2 cellular contexts compared by ENCODE assay signal in genomic region chr4:82431026-82431745, GRCh38.
TF ChIP-seq lines count a peak whose summit lies in the region.

No MANE protein-coding gene starts in this region.

TF ChIP-seq in Ishikawa, 13 proteins besides CTCF, POLR2A, EP300 and RAD21:
- TF ChIP-seq CEBPB (IDR thresholded peaks at IDR 0.05) = no peak
- TF ChIP-seq REST (IDR thresholded peaks at IDR 0.05; ENCODE audit: low read depth) = no peak
- no peak for TF ChIP-seq YY1 (IDR thresholded peaks at IDR 0.05; ENCODE audit: low read depth)
- TF ChIP-seq FOXM1 (IDR thresholded peaks at IDR 0.05; ENCODE audit: borderline replicate concordance, low read depth) = no peak
- no peak for TF ChIP-seq ZBTB7A (IDR thresholded peaks at IDR 0.05; ENCODE audit: low read depth)
- 0 out of 2 replicates have a peak, but pooled peaks have one; percentile 6 for TF ChIP-seq TEAD4 (IDR thresholded peaks at IDR 0.05)
- TF ChIP-seq TCF12 (IDR thresholded peaks at IDR 0.05; ENCODE audit: low read depth) = no peak; the same call in 1 of the 2 replicates
- TF ChIP-seq EGR1 (IDR thresholded peaks at IDR 0.05) = no peak
- no peak for TF ChIP-seq CREB1 (IDR thresholded peaks at IDR 0.05; ENCODE audit: low read depth)
- TF ChIP-seq TAF1 (IDR thresholded peaks at IDR 0.05; ENCODE audit: low read depth) = no peak
- no peak for TF ChIP-seq USF1 (IDR thresholded peaks at IDR 0.05)
- TF ChIP-seq NFIC (IDR thresholded peaks at IDR 0.05) = no peak
- peak; percentile 31; the same call in 1 of the 2 replicates for TF ChIP-seq MAX (IDR thresholded peaks at IDR 0.05)

TF ChIP-seq in H1, 55 proteins besides CTCF, POLR2A, EP300 and RAD21:
- TF ChIP-seq RNF2 (IDR thresholded peaks at IDR 0.05; ENCODE audit: borderline replicate concordance, low read depth, low read length, missing control alignments, poor library complexity, severe bottlenecking) = no peak
- TF ChIP-seq SIRT6 (IDR thresholded peaks at IDR 0.05; ENCODE audit: low read length) = no peak
- no peak for TF ChIP-seq FOSL1 (IDR thresholded peaks at IDR 0.05; ENCODE audit: insufficient read depth, low read depth, low read length)
- TF ChIP-seq BCL11A (IDR thresholded peaks at IDR 0.05; ENCODE audit: low read depth in 2 of 2, low read length in 2 of 2) = no peak
- TF ChIP-seq SIX5 (IDR thresholded peaks at IDR 0.05; ENCODE audit: low read depth, low read length) = no peak
- TF ChIP-seq KDM4A (IDR thresholded peaks at IDR 0.05; ENCODE audit: low read depth, low read length, severe bottlenecking) = peak; percentile 28
- TF ChIP-seq EGR1 (IDR thresholded peaks at IDR 0.05; ENCODE audit: borderline replicate concordance, low read depth, low read length) = no peak
- TF ChIP-seq TBP (IDR thresholded peaks at IDR 0.05; ENCODE audit: low read depth, low read length) = 0 out of 2 replicates have a peak, but pooled peaks have one; percentile 15
- TF ChIP-seq SP1 (IDR thresholded peaks at IDR 0.05; ENCODE audit: low read depth, low read length) = no peak
- no peak for TF ChIP-seq CREB1 (IDR thresholded peaks at IDR 0.05)
- TF ChIP-seq TAF1 (IDR thresholded peaks at IDR 0.05; ENCODE audit: low read depth, low read length) = no peak
- no peak for TF ChIP-seq POLR2AphosphoS5 (IDR thresholded peaks at IDR 0.05; ENCODE audit: low read depth, low read length)
- peak; percentile 34; the same call in 1 of the 2 replicates for TF ChIP-seq MAX (IDR thresholded peaks at IDR 0.05)
- TF ChIP-seq RBBP5 (IDR thresholded peaks at IDR 0.05; ENCODE audit: borderline replicate concordance, low read depth, low read length) = no peak
